ENCODE assay signal across 18 cellular contexts in the genomic region with DNA sequence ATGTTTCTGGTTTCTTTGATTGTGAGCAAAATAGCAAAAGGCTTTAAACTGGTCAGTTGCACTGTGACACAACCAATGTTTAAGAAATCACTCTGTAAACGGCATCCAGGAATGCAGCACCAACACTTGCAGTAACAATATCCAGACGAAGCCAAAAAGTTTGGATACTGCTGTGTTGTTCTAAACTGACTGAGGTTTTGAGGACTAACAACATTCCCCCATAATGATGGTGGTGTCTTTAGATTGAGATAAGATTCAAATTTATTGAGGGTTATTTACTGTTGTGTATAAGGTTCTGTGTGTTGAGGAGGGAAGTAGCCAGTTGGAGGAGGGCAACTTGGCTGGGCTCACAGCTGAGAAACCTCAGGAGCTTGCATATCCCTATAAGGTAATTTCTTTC.
DNase-seq lines count a peak whose midpoint lies in the region; ATAC-seq and TF ChIP-seq lines count a peak whose summit lies in the region.
"Had no signal": no experiment of that assay in that cellular context is flagged by ENCODE, and none has a peak within 500 bp of the region (broad histone marks: within the 10 kb centered on the region; RNA-seq: fewer than 3 reads in every experiment).

No MANE protein-coding gene starts in this region.

- 63 to 67% methylated on average over 2 of the region's 2 CpGs for WGBS in sigmoid colon, 2 donors

- TF ChIP-seq CTCF in fibroblast of the aortic adventitia (IDR thresholded peaks at IDR 0.05; ENCODE audit: insufficient read depth, low read length) (no peak), sigmoid colon (IDR thresholded peaks at IDR 0.05) (no peak)

- DNase-seq in H4 (ENCODE audit: low spot score) (peak; percentile 69), amniotic epithelial cell (ENCODE audit: low read depth) (peak; percentile 96), fibroblast of the aortic adventitia (ENCODE audit: low read depth) (peak; percentile 70), sigmoid colon (no peak), activated gamma-delta T cell treated with Interleukin-2 at 50 U/mL for 16 hours (no peak), anterior cingulate cortex (lab: John Stamatoyannopoulos, UW) (no peak), NCI-H82 treated with DMSO at 0.1 percent for 48 hours (lab: John Stamatoyannopoulos, UW; ENCODE audit: unreplicated experiment) (no peak)
- DNase-seq: activated CD4-positive, CD25-positive, alpha-beta regulatory T cell treated with anti-CD3 and anti-CD28 coated beads, Interleukin-2, amount 50 U/mL, for 72 hours; activated CD8-positive, alpha-beta memory T cell treated with anti-CD3 and anti-CD28 coated beads, Interleukin-2, amount 50 U/mL, for 48 hours; activated naive CD8-positive, alpha-beta T cell treated with anti-CD3 and anti-CD28 coated beads, Interleukin-2, amount 10 ng/mL, durations not matched to agents 7 days and 5 days; erythroblast; NCI-H2029; small intestine; stimulated activated naive CD4-positive, alpha-beta T cell treated with Interleukin-2 at 50 U/mL for 16 hours had no signal

- intact Hi-C loops in sigmoid colon (cut with DNase I), result no loop called here

- no peak for TF ChIP-seq POLR2A in sigmoid colon (IDR thresholded peaks at IDR 0.05)

- no peaks in the 10 kb centered on the region for H3K27me3 ChIP-seq in sigmoid colon

- H3K4me1 ChIP-seq in sigmoid colon, result peaks cover 0 to 69% (median 55%) of the 10 kb centered on the region in 4 donors

- no peaks in the 10 kb centered on the region for H3K9me3 ChIP-seq in sigmoid colon

- no peak for ATAC-seq in HG03159 (IDR thresholded peaks at IDR 0.05; ENCODE audit: unreplicated experiment)
- ATAC-seq: HCT116, Panc1 had no signal

- no peak for TF ChIP-seq EP300 in sigmoid colon (IDR thresholded peaks at IDR 0.05)

- H3K36me3 ChIP-seq in sigmoid colon, result no peaks in the 10 kb centered on the region

- H3K27ac ChIP-seq in sigmoid colon, result peak overlapping the region; percentile 70 to 85 (median 77)

- no peak overlapping the region for H3K4me3 ChIP-seq in fibroblast of the aortic adventitia (ENCODE audit: low read depth, low read length)
- H3K4me3 ChIP-seq in sigmoid colon, result no peak overlapping the region
- H3K4me3 ChIP-seq: lung had no signal

Comparison
In these comparisons a context has a peak if more than half of its experiments do, and no peak if none do; other contexts are left out.
1. DNase-seq: peak in H4 (single experiment), amniotic epithelial cell (single experiment) and fibroblast of the aortic adventitia (single experiment); none in sigmoid colon (single experiment), activated gamma-delta T cell treated with Interleukin-2 at 50 U/mL for 16 hours (single experiment), anterior cingulate cortex (0 of 58) and NCI-H82 treated with DMSO at 0.1 percent for 48 hours (single experiment).